26 cellular contexts compared by ENCODE assay signal in the genomic region with DNA sequence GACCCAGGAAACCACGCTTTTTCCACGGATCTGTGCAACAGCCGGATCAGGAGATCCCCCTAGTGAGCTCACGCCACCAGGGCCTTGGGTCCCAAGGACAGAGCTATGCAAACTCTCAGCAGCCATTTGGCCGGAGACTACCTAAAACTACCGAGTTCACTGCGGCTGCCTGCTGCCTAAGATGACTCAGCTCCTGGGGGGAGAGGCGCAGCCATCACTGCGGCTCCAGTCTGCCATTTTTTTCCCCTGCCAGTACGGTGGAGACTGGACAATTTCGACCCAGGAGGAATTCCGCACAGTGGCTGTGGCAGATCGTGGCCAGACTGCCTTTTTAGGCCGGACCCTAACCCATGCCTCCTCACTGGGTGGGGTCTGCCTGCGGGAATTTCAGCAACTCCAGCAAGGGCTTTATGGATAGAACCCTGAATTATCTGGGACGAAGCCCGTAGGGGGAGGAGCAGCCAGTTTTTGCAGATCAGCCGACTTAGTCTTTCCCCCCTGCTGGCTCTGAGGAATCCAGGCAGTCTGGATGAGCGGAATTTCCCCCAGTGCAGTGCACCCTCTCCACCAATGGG.
"Had no signal": no experiment of that assay in that cellular context is flagged by ENCODE, and none has a peak within 500 bp of the region (broad histone marks: within the 10 kb centered on the region; RNA-seq: fewer than 3 reads in every experiment).

No MANE protein-coding gene starts in this region.

- H3K27me3 Mint-ChIP-seq: activated B cell treated with CpG ODN at 0.5 μM for 24 hours; activated CD4-positive, alpha-beta memory T cell treated with anti-CD3 and anti-CD28 coated beads for 36 hours; activated CD4-positive, alpha-beta T cell treated with anti-CD3 and anti-CD28 coated beads, Interleukin-2, amount 10 ng/mL, durations not matched to agents 24 days and 14 days; activated naive CD8-positive, alpha-beta T cell; activated T-cell treated with anti-CD3 and anti-CD28 coated beads, Interleukin-2, amount 50 U/mL, for 24 hours had no signal

- H3K4me1 Mint-ChIP-seq: activated B cell treated with CpG ODN at 0.5 μM for 24 hours; activated CD4-positive, alpha-beta T cell treated with anti-CD3 and anti-CD28 coated beads, Interleukin-2, amount 10 ng/mL, durations not matched to agents 24 days and 14 days; central memory CD8-positive, alpha-beta T cell had no signal

- H3K9me3 Mint-ChIP-seq: activated B cell treated with CpG ODN at 0.5 μM for 24 hours; activated CD4-positive, alpha-beta memory T cell treated with anti-CD3 and anti-CD28 coated beads for 36 hours; activated CD4-positive, alpha-beta T cell treated with anti-CD3 and anti-CD28 coated beads, Interleukin-2, amount 10 ng/mL, durations not matched to agents 24 days and 14 days; activated T-cell treated with anti-CD3 and anti-CD28 coated beads, Interleukin-2, amount 50 U/mL, for 24 hours; activated T-cell treated with anti-CD3 and anti-CD28 coated beads, Interleukin-2, amount 50 U/mL, for 72 hours; central memory CD8-positive, alpha-beta T cell; effector memory CD8-positive, alpha-beta T cell had no signal

- H3K27ac Mint-ChIP-seq: activated B cell treated with CpG ODN at 0.5 μM for 24 hours; activated CD4-positive, alpha-beta memory T cell treated with anti-CD3 and anti-CD28 coated beads for 36 hours; activated CD4-positive, alpha-beta T cell treated with anti-CD3 and anti-CD28 coated beads, Interleukin-2, amount 10 ng/mL, durations not matched to agents 24 days and 14 days; activated naive CD8-positive, alpha-beta T cell; activated T-cell treated with anti-CD3 and anti-CD28 coated beads, Interleukin-2, amount 50 U/mL, for 24 hours; activated T-cell treated with anti-CD3 and anti-CD28 coated beads, Interleukin-2, amount 50 U/mL, for 72 hours; effector memory CD8-positive, alpha-beta T cell had no signal

- H3K27me3 ChIP-seq: brain microvascular endothelial cell, esophagus muscularis mucosa, foreskin keratinocyte, gastrocnemius medialis had no signal

- H3K27ac ChIP-seq: brain microvascular endothelial cell, esophagus muscularis mucosa, foreskin keratinocyte, gastrocnemius medialis, VCaP had no signal

- H3K9me3 ChIP-seq: gastrocnemius medialis had no signal

- H3K4me3 ChIP-seq: esophagus muscularis mucosa, gastrocnemius medialis had no signal

- H3K36me3 ChIP-seq: brain microvascular endothelial cell, esophagus muscularis mucosa, gastrocnemius medialis had no signal

- H3K4me1 ChIP-seq: esophagus muscularis mucosa, gastrocnemius medialis had no signal

- H3K4me3 Mint-ChIP-seq: activated B cell treated with CpG ODN at 0.5 μM for 24 hours; activated CD4-positive, alpha-beta memory T cell treated with anti-CD3 and anti-CD28 coated beads for 36 hours; activated CD4-positive, alpha-beta T cell treated with anti-CD3 and anti-CD28 coated beads, Interleukin-2, amount 10 ng/mL, durations not matched to agents 24 days and 14 days; activated naive CD8-positive, alpha-beta T cell; activated T-cell treated with anti-CD3 and anti-CD28 coated beads, Interleukin-2, amount 50 U/mL, for 24 hours; activated T-cell treated with anti-CD3 and anti-CD28 coated beads, Interleukin-2, amount 50 U/mL, for 72 hours; central memory CD8-positive, alpha-beta T cell; effector memory CD8-positive, alpha-beta T cell had no signal

- H3K36me3 Mint-ChIP-seq: activated CD4-positive, alpha-beta memory T cell treated with anti-CD3 and anti-CD28 coated beads for 36 hours; activated naive CD8-positive, alpha-beta T cell had no signal

- ATAC-seq: activated CD4-positive, CD25-positive, alpha-beta regulatory T cell treated with anti-CD3 and anti-CD28 coated beads, Interleukin-2, amount 50 U/mL, for 24 hours; activated T-cell treated with anti-CD3 and anti-CD28 coated beads, Interleukin-2, amount 50 U/mL, for 72 hours; effector memory CD8-positive, alpha-beta T cell; foreskin keratinocyte; gastrocnemius medialis had no signal

- DNase-seq: activated B cell treated with CpG ODN at 0.5 μM for 24 hours; activated CD4-positive, alpha-beta memory T cell treated with anti-CD3 and anti-CD28 coated beads for 36 hours; activated CD4-positive, alpha-beta T cell treated with anti-CD3 and anti-CD28 coated beads, Interleukin-2, amount 10 ng/mL, durations not matched to agents 24 days and 14 days; activated CD8-positive, alpha-beta memory T cell treated with anti-CD3 and anti-CD28 coated beads, Interleukin-2, amount 50 U/mL, for 48 hours; activated gamma-delta T cell; activated naive CD4-positive, alpha-beta T cell treated with anti-CD3 and anti-CD28 coated beads, Interleukin-2, amount 50 U/mL, for 16 hours; activated naive CD4-positive, alpha-beta T cell treated with Interleukin-2 at 50 U/mL for 16 hours; activated T-cell treated with anti-CD3 and anti-CD28 coated beads for 4 hours; activated T-cell treated with anti-CD3 and anti-CD28 coated beads, Interleukin-2, amount 50 U/mL, for 24 hours; activated T-cell treated with anti-CD3 and anti-CD28 coated beads, Interleukin-2, amount 50 U/mL, for 72 hours; amniotic stem cell; anterior cingulate cortex; brain microvascular endothelial cell; cortex of kidney; dermis blood vessel endothelial cell; effector CD4-positive, alpha-beta T cell; effector memory CD8-positive, alpha-beta T cell; erythroblast; foreskin keratinocyte; gastrocnemius medialis; T-helper 2 cell had no signal
